ENCODE assay signal across 20 cellular contexts in genomic region chr16:68357923-68358322, GRCh38. TPM values are rescaled to one million over a fixed set of nuclear protein-coding genes. Genes with fewer than 3 reads are reported as not detected.
DNase-seq lines count a peak whose midpoint lies in the region; ATAC-seq and TF ChIP-seq lines count a peak whose summit lies in the region.
"Had no signal": no experiment of that assay in that cellular context is flagged by ENCODE, and none has a peak within 500 bp of the region (broad histone marks: within the 10 kb centered on the region; RNA-seq: fewer than 3 reads in every experiment).

No MANE protein-coding gene starts in this region.

- H3K23ac ChIP-seq in neuronal stem cell (ENCODE audit: low read depth, low read length, poor library complexity) = peak overlapping the region; percentile 55

- H2BK12ac ChIP-seq in neuronal stem cell (ENCODE audit: low read length) = no peak overlapping the region

- WGBS in neuronal stem cell (ENCODE audit: extremely low coverage in 2 of 2, insufficient read length in 2 of 2, insufficient replicate concordance in 1 of 2), 2 donors = no CpG with 5 or more reads among the region's 11 CpGs
- WGBS in tibial nerve, 2 donors = 83 to 88% methylated on average over 8 of the region's 11 CpGs

- peaks cover 73 to 87% (median 85%) of the 10 kb centered on the region in 10 experiments for H3K4me1 ChIP-seq in BLaER1 treated with 17β-estradiol and CSF1 and Interleukin-3, amounts not matched to agents 10 nM and 100 nM
- H3K4me1 ChIP-seq in KMS-11 (ENCODE audit: low read depth, poor library complexity, severe bottlenecking) (peaks cover 33% of the 10 kb centered on the region), neuronal stem cell (ENCODE audit: control insufficient read depth in 2 of 2, insufficient read depth in 1 of 2, low read depth in 1 of 2, low read length in 2 of 2) (no peaks in the 10 kb centered on the region), tibial nerve (peaks cover 0 to 10% (median 3%) of the 10 kb centered on the region in 4 donors)

- no peak overlapping the region for H3K4ac ChIP-seq in neuronal stem cell (ENCODE audit: low read length)

- H2AFZ ChIP-seq in KMS-11 (ENCODE audit: low read depth) = no peak overlapping the region
- H2AFZ ChIP-seq in neuronal stem cell (ENCODE audit: low read length) = no peak overlapping the region

- H3K14ac ChIP-seq in neuronal stem cell (ENCODE audit: low read length) = no peak overlapping the region

- peaks cover 35 to 62% (median 38%) of the 10 kb centered on the region in 11 experiments for H3K36me3 ChIP-seq in BLaER1 treated with 17β-estradiol and CSF1 and Interleukin-3, amounts not matched to agents 10 nM and 100 nM
- H3K36me3 ChIP-seq in KMS-11 (ENCODE audit: insufficient read depth) = no peaks in the 10 kb centered on the region
- H3K36me3 ChIP-seq in neuronal stem cell (replicated peaks in 1 of 2; ENCODE audit: control insufficient read depth in 2 of 2, insufficient read depth in 2 of 2, low read length in 2 of 2) = peaks cover 30 to 59% of the 10 kb centered on the region in 2 donors
- H3K36me3 ChIP-seq in tibial nerve = peaks cover 0 to 88% (median 22%) of the 10 kb centered on the region in 3 donors

- H4K8ac ChIP-seq in neuronal stem cell (ENCODE audit: low read depth, low read length) = peak overlapping the region; percentile 65

- TF ChIP-seq POLR2A in tibial nerve (IDR thresholded peaks at IDR 0.05) = no peak

- H2BK5ac ChIP-seq in neuronal stem cell (ENCODE audit: low read length) = no peak overlapping the region

- H2BK15ac ChIP-seq in neuronal stem cell (ENCODE audit: low read length) = no peak overlapping the region

- no peak for ATAC-seq in effector memory CD8-positive, alpha-beta T cell (replicated peaks)
- ATAC-seq in activated CD4-positive, CD25-positive, alpha-beta regulatory T cell treated with anti-CD3 and anti-CD28 coated beads, Interleukin-2, amount 50 U/mL, for 24 hours = no peak
- ATAC-seq: Panc1 had no signal

- no peaks in the 10 kb centered on the region for H3K9me3 Mint-ChIP-seq in effector memory CD8-positive, alpha-beta T cell
- H3K9me3 Mint-ChIP-seq: CD14-positive monocyte, H9 had no signal

- no peaks in the 10 kb centered on the region for H3K79me2 ChIP-seq in KMS-11 (ENCODE audit: insufficient read depth, low read depth)

- peaks cover 3% of the 10 kb centered on the region for H3K79me1 ChIP-seq in neuronal stem cell (ENCODE audit: low read depth, low read length)

- no peak for DNase-seq in effector memory CD8-positive, alpha-beta T cell
- DNase-seq in neuronal stem cell (ENCODE audit: low spot score) (no peak), tibial nerve (ENCODE audit: low spot score in 2 of 2) (no peak), HuH-7.5 (ENCODE audit: low spot score) (no peak)
- DNase-seq: DMS 273 treated with DMSO at 0.1 percent for 48 hours, H9, IMR-90, Kasumi-1, MM.1S, NCI-H1092, NCI-H1436 treated with DMSO at 0.1 percent for 48 hours, NCI-H2029, NCI-H2171, NCI-H526 had no signal

- H3K9ac ChIP-seq in BLaER1 treated with 17β-estradiol and CSF1 and Interleukin-3, amounts not matched to agents 10 nM and 100 nM = peak overlapping the region in 9 of 11 experiments; percentile 20 to 76 (median 53); a peak in 13 of 22 replicates
- H3K9ac ChIP-seq in KMS-11 (no peak overlapping the region), neuronal stem cell (ENCODE audit: low read depth, low read length, poor library complexity) (peak overlapping the region; percentile 21)

- peaks cover 36 to 37% of the 10 kb centered on the region in 2 donors for H3K4me1 Mint-ChIP-seq in effector memory CD8-positive, alpha-beta T cell (ENCODE audit: low read depth in 2 of 2)

- no peak overlapping the region for H3K27ac Mint-ChIP-seq in effector memory CD8-positive, alpha-beta T cell
- H3K27ac Mint-ChIP-seq: CD14-positive monocyte, H9 had no signal

- peak overlapping the region in 7 of 11 experiments; percentile 48 to 87 (median 82); a peak in 14 of 22 replicates for H3K27ac ChIP-seq in BLaER1 treated with 17β-estradiol and CSF1 and Interleukin-3, amounts not matched to agents 10 nM and 100 nM
- H3K27ac ChIP-seq in KMS-11 (no peak overlapping the region), neuronal stem cell (replicated peaks; ENCODE audit: low read length) (no peak overlapping the region), tibial nerve (no peak overlapping the region)
- H3K27ac ChIP-seq: SK-N-MC had no signal

- TF ChIP-seq CTCF in KMS-11 (conservative IDR thresholded peaks at IDR 0.05; ENCODE audit: low read depth, low read length) = no peak
- no peak for TF ChIP-seq CTCF in tibial nerve (IDR thresholded peaks at IDR 0.05)

- H3K36me3 Mint-ChIP-seq in effector memory CD8-positive, alpha-beta T cell (ENCODE audit: insufficient read depth) = peaks cover 15% of the 10 kb centered on the region

- no peaks in the 10 kb centered on the region for H3K9me3 ChIP-seq in BLaER1 treated with 17β-estradiol and CSF1 and Interleukin-3, amounts not matched to agents 10 nM and 100 nM (replicated peaks in 1 of 11)
- H3K9me3 ChIP-seq in neuronal stem cell (replicated peaks in 1 of 2; ENCODE audit: control insufficient read depth in 2 of 2, insufficient read depth in 1 of 2, low read depth in 1 of 2, low read length in 2 of 2) (no peaks in the 10 kb centered on the region), tibial nerve (no peaks in the 10 kb centered on the region)

- no peak for TF ChIP-seq EP300 in tibial nerve (IDR thresholded peaks at IDR 0.05)

- no peak overlapping the region for H3K18ac ChIP-seq in neuronal stem cell (ENCODE audit: low read length)

- H2AK5ac ChIP-seq in neuronal stem cell (ENCODE audit: low read depth, low read length) = no peak overlapping the region

- H2BK120ac ChIP-seq in neuronal stem cell (ENCODE audit: low read depth, low read length) = no peak overlapping the region

- peak overlapping the region; percentile 60 to 84 for H3K4me3 Mint-ChIP-seq in effector memory CD8-positive, alpha-beta T cell
- H3K4me3 Mint-ChIP-seq: CD14-positive monocyte, H9 had no signal

- H3K4me2 ChIP-seq in BLaER1 treated with 17β-estradiol and CSF1 and Interleukin-3, amounts not matched to agents 10 nM and 100 nM = peak overlapping the region; percentile 85 to 100 (median 96)
- H3K4me2 ChIP-seq in KMS-11 (peak overlapping the region; percentile 94; the same call in 1 of the 2 replicates), neuronal stem cell (ENCODE audit: insufficient read depth, low read length, poor library complexity, severe bottlenecking) (no peak overlapping the region)

- peak overlapping the region in 1 of 10 experiments; percentile 55; a peak in 3 of 20 replicates for H3K4me3 ChIP-seq in BLaER1 treated with 17β-estradiol and CSF1 and Interleukin-3, amounts not matched to agents 10 nM and 100 nM
- H3K4me3 ChIP-seq in KMS-11 (IDR thresholded peaks at IDR 0.05; ENCODE audit: insufficient read depth, low read depth, low read length) = no peak overlapping the region
- H3K4me3 ChIP-seq in neuronal stem cell (ENCODE audit: low read length in 2 of 2) = peak overlapping the region in 1 of 2 donors; percentile 33
- no peak overlapping the region for H3K4me3 ChIP-seq in tibial nerve
- H3K4me3 ChIP-seq: SK-N-MC had no signal

- H3K27me3 Mint-ChIP-seq in effector memory CD8-positive, alpha-beta T cell = no peaks in the 10 kb centered on the region

- no peak overlapping the region for H4K91ac ChIP-seq in neuronal stem cell (ENCODE audit: low read depth, low read length, poor library complexity)

- peaks cover 0 to 58% (median 0%) of the 10 kb centered on the region in 11 experiments; a peak in 5 of 22 replicates for H3K27me3 ChIP-seq in BLaER1 treated with 17β-estradiol and CSF1 and Interleukin-3, amounts not matched to agents 10 nM and 100 nM
- H3K27me3 ChIP-seq in KMS-11 (ENCODE audit: insufficient read depth, low read depth) = no peaks in the 10 kb centered on the region
- H3K27me3 ChIP-seq in neuronal stem cell (ENCODE audit: control insufficient read depth in 3 of 3, insufficient read depth in 3 of 3, low read depth in 1 of 3, low read length in 3 of 3) = no peaks in the 10 kb centered on the region
- H3K27me3 ChIP-seq in tibial nerve = no peaks in the 10 kb centered on the region

- peaks cover 0 to 93% (median 20%) of the 10 kb centered on the region in 11 experiments; a peak in 11 of 22 replicates for H4K20me1 ChIP-seq in BLaER1 treated with 17β-estradiol and CSF1 and Interleukin-3, amounts not matched to agents 10 nM and 100 nM
- no peaks in the 10 kb centered on the region for H4K20me1 ChIP-seq in KMS-11 (ENCODE audit: insufficient read depth)

RNA-seq across cellular contexts. Expression of gene PRMT7, which starts 47.1 kb away (rescaled TPM):
- 29.2 TPM for polyA plus RNA-seq in neuronal stem cell (2013, experiment 1 of 2)
- polyA plus RNA-seq in neuronal stem cell (2013, experiment 2 of 2) = 27.7 TPM
- total RNA-seq in tibial nerve = 10 to 100 TPM; 74.1 to 91.5 (median 78.0) TPM

RNA-seq across cellular contexts. Expression of gene SLC7A6OS, which starts 47.2 kb away (rescaled TPM):
- 11.8 TPM for polyA plus RNA-seq in neuronal stem cell (2013, experiment 1 of 2)
- 12.4 TPM for polyA plus RNA-seq in neuronal stem cell (2013, experiment 2 of 2)
- total RNA-seq in tibial nerve = 10 to 100 TPM; 13.4 to 19.5 (median 14.2) TPM

Comparison
In these comparisons a context has a peak if more than half of its experiments do, and no peak if none do; other contexts are left out.
1. H3K27ac ChIP-seq: peak in BLaER1 treated with 17β-estradiol and CSF1 and Interleukin-3, amounts not matched to agents 10 nM and 100 nM (7 of 11); none in KMS-11 (single experiment), neuronal stem cell (single experiment) and tibial nerve (0 of 4).